ENCODE assay signal across 35 cellular contexts in the genomic region with DNA sequence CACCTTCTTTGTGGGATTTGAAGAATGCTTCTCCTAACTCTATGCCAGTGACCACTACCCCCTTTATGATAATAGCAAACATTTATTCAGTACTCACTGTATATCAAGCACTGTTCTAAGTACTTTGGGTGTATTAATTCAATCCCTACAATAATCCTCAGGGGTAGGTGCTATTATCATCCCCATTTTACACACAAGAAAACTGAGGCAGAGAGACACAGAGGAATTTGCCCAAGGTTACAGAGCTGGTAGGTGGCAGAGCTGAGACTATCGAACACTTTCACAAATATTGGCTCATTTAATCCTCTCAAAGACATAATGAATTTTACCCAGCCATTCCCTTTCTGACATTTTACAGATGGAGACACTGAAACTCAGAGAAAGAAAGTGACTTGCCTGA. TPM values are rescaled to one million over a fixed set of nuclear protein-coding genes. Genes with fewer than 3 reads are reported as not detected.
DNase-seq lines count a peak whose midpoint lies in the region; ATAC-seq, FAIRE-seq and TF ChIP-seq lines count a peak whose summit lies in the region.
"Had no signal": no experiment of that assay in that cellular context is flagged by ENCODE, and none has a peak within 500 bp of the region (broad histone marks: within the 10 kb centered on the region; RNA-seq: fewer than 3 reads in every experiment).

No MANE protein-coding gene starts in this region.

- H3K27ac ChIP-seq in HepG2 (ENCODE audit: extremely low read length, insufficient read depth, low read length) (no peak overlapping the region), right lobe of liver (no peak overlapping the region), GM23338 (ENCODE audit: low read depth) (peak overlapping the region; percentile 26; the same call in 1 of the 2 replicates), K562 (ENCODE audit: extremely low read depth, low read depth, low read length) (no peak overlapping the region)
- H3K27ac ChIP-seq: 22Rv1; A549; BLaER1; BLaER1 treated with 17β-estradiol and CSF1 and Interleukin-3, amounts not matched to agents 10 nM and 100 nM; C4-2B had no signal

- H3K9me3 Mint-ChIP-seq in GM23338, result no peaks in the 10 kb centered on the region
- H3K9me3 Mint-ChIP-seq: CD14-positive monocyte; CD4-positive, alpha-beta memory T cell; CD4-positive, alpha-beta T cell; CD4-positive, CD25-positive, alpha-beta regulatory T cell; CD8-positive, alpha-beta memory T cell; CD8-positive, alpha-beta T cell had no signal

- H3K4me1 ChIP-seq in HepG2 (ENCODE audit: insufficient read depth, low read length) (peaks cover 11% of the 10 kb centered on the region), right lobe of liver (peaks cover 0 to 13% (median 0%) of the 10 kb centered on the region in 4 donors), GM23338 (ENCODE audit: insufficient read depth) (peaks cover 29% of the 10 kb centered on the region; the same call in 1 of the 2 replicates), K562 (replicated peaks in 1 of 2; ENCODE audit: control insufficient read depth in 2 of 2, insufficient read depth in 2 of 2, low read length in 2 of 2) (peaks cover 6 to 11% of the 10 kb centered on the region in 2 experiments; a peak in 3 of 5 replicates)
- H3K4me1 ChIP-seq: A549; BLaER1; BLaER1 treated with 17β-estradiol and CSF1 and Interleukin-3, amounts not matched to agents 10 nM and 100 nM; Caco-2 had no signal

- no peak for DNase-seq in HepG2 (ENCODE audit: low spot score)
- DNase-seq in right lobe of liver, result no peak
- DNase-seq in GM23338 (ENCODE audit: low spot score), result no peak
- no peak for DNase-seq in K562 (ENCODE audit: extremely low read depth in 1 of 4, low spot score in 3 of 4)
- DNase-seq in T-helper 1 cell, result no peak
- no peak for DNase-seq in NCI-H2196 (lab: John Stamatoyannopoulos, UW; ENCODE audit: unreplicated experiment)
- DNase-seq: 8988T; ACHN; AML-193; BE2C; C1 segment of cervical spinal cord; Caco-2; Calu3; CD4-positive, alpha-beta memory T cell; CD4-positive, alpha-beta T cell; CD4-positive, CD25-positive, alpha-beta regulatory T cell; CD8-positive, alpha-beta memory T cell; CD8-positive, alpha-beta T cell; COR-L47; DMS 273 treated with DMSO at 0.1 percent for 48 hours; DMS153; DMS53; DMS79; DMS79 treated with DMSO at 0.1 percent for 48 hours; DND-41; EL had no signal

- H3K4me2 ChIP-seq in HepG2 (ENCODE audit: low read depth, low read length), result no peak overlapping the region
- no peak overlapping the region for H3K4me2 ChIP-seq in GM23338
- no peak overlapping the region for H3K4me2 ChIP-seq in K562 (ENCODE audit: insufficient read depth, low read length)
- H3K4me2 ChIP-seq: A549; BLaER1; BLaER1 treated with 17β-estradiol and CSF1 and Interleukin-3, amounts not matched to agents 10 nM and 100 nM had no signal

- no peaks in the 10 kb centered on the region for H3K9me2 ChIP-seq in GM23338 (ENCODE audit: insufficient read depth)

- ATAC-seq in HepG2, result no peak
- no peak for ATAC-seq in right lobe of liver
- ATAC-seq in GM23338, result no peak
- no peak for ATAC-seq in K562
- ATAC-seq: A549; CD8-positive, alpha-beta T cell had no signal

- no peak overlapping the region for H3K4me3 Mint-ChIP-seq in GM23338
- H3K4me3 Mint-ChIP-seq: B cell; CD14-positive monocyte; CD4-positive, alpha-beta memory T cell; CD4-positive, alpha-beta T cell; CD4-positive, CD25-positive, alpha-beta regulatory T cell; CD8-positive, alpha-beta memory T cell; CD8-positive, alpha-beta T cell had no signal

- H3K9ac ChIP-seq in HepG2 (ENCODE audit: insufficient read depth, low read depth, low read length) (no peak overlapping the region), K562 (ENCODE audit: insufficient read depth in 1 of 2, low read depth in 2 of 2, low read length in 2 of 2) (no peak overlapping the region)
- H3K9ac ChIP-seq: BLaER1; BLaER1 treated with 17β-estradiol and CSF1 and Interleukin-3, amounts not matched to agents 10 nM and 100 nM had no signal

- intact Hi-C loops in HepG2 (cut with micrococcal nuclease; ENCODE audit: unreplicated experiment), result no loop called here
- intact Hi-C loops in right lobe of liver (cut with DNase I), result no loop called here
- intact Hi-C loops in K562 (cut with micrococcal nuclease), result no loop called here

- no peak overlapping the region for H3K4me3 ChIP-seq in HepG2 (replicated peaks in 1 of 3; ENCODE audit: insufficient read depth in 1 of 3, low read depth in 2 of 3, low read length in 3 of 3)
- no peak overlapping the region for H3K4me3 ChIP-seq in right lobe of liver
- H3K4me3 ChIP-seq in GM23338, result no peak overlapping the region
- no peak overlapping the region for H3K4me3 ChIP-seq in K562
- H3K4me3 ChIP-seq: A549; BLaER1; BLaER1 treated with 17β-estradiol and CSF1 and Interleukin-3, amounts not matched to agents 10 nM and 100 nM had no signal

- no peaks in the 10 kb centered on the region for H4K20me1 ChIP-seq in HepG2 (ENCODE audit: insufficient read depth, low read length)
- no peaks in the 10 kb centered on the region for H4K20me1 ChIP-seq in GM23338 (replicated peaks; ENCODE audit: insufficient read depth)
- no peaks in the 10 kb centered on the region for H4K20me1 ChIP-seq in K562 (replicated peaks; ENCODE audit: control insufficient read depth, insufficient read depth, low read length)
- H4K20me1 ChIP-seq: BLaER1; BLaER1 treated with 17β-estradiol and CSF1 and Interleukin-3, amounts not matched to agents 10 nM and 100 nM had no signal

- no peaks in the 10 kb centered on the region for H3K9me1 ChIP-seq in K562 (ENCODE audit: control insufficient read depth, insufficient read depth, low read length)

- CTCF ChIA-PET in HepG2 (lab: Yijun Ruan, JAX; ENCODE audit: low intra/inter-chr PET ratio, low total read pairs) (no interaction called here), K562 (lab: Yijun Ruan, JAX; ENCODE audit: low intra/inter-chr PET ratio) (no interaction called here)

- H3K27me3 Mint-ChIP-seq in GM23338 (ENCODE audit: insufficient read depth, low read depth, poor library complexity), result peaks cover 5% of the 10 kb centered on the region
- H3K27me3 Mint-ChIP-seq: B cell; CD4-positive, alpha-beta memory T cell; CD4-positive, alpha-beta T cell; CD4-positive, CD25-positive, alpha-beta regulatory T cell had no signal

- TF ChIP-seq EP300 in HepG2 (IDR thresholded peaks at IDR 0.05; ENCODE audit: low read depth in 2 of 2, low read length in 2 of 2), result no peak
- no peak for TF ChIP-seq EP300 in HepG2 (CRISPR knock-in tag; IDR thresholded peaks at IDR 0.05; ENCODE audit: borderline replicate concordance)
- no peak for TF ChIP-seq EP300 in K562 (IDR thresholded peaks at IDR 0.05; ENCODE audit: low read length)

- WGBS in HepG2 (ENCODE audit: low lambda C conversion rate), result 85% methylated on average over 1 of the region's 1 CpG
- WGBS in right lobe of liver (ENCODE audit: insufficient coverage, low coverage, low lambda C conversion rate, missing lambda C conversion rate), result 83% methylated on average over 1 of the region's 1 CpG
- WGBS in K562 (ENCODE audit: insufficient coverage, low coverage, missing lambda C conversion rate), result 64% methylated on average over 1 of the region's 1 CpG

- TF ChIP-seq POLR2A in HepG2 (IDR thresholded peaks at IDR 0.05; ENCODE audit: insufficient read depth in 1 of 2, low read depth in 2 of 2, low read length in 2 of 2) (no peak), right lobe of liver (IDR thresholded peaks at IDR 0.05) (no peak), K562 (conservative IDR thresholded peaks at IDR 0.05) (no peak)

- H3K79me2 ChIP-seq in HepG2 (ENCODE audit: insufficient read depth, low read length), result no peaks in the 10 kb centered on the region
- H3K79me2 ChIP-seq in GM23338 (replicated peaks; ENCODE audit: insufficient read depth), result peaks cover 7% of the 10 kb centered on the region
- H3K79me2 ChIP-seq in K562 (ENCODE audit: control insufficient read depth, insufficient read depth, low read length), result no peaks in the 10 kb centered on the region

- H3K36me3 Mint-ChIP-seq in GM23338 (ENCODE audit: low read depth), result no peaks in the 10 kb centered on the region
- H3K36me3 Mint-ChIP-seq: CD14-positive monocyte; CD4-positive, alpha-beta memory T cell; CD4-positive, CD25-positive, alpha-beta regulatory T cell; CD8-positive, alpha-beta T cell had no signal

- POLR2A ChIA-PET in HepG2 (lab: Yijun Ruan, JAX) (no interaction called here), K562 (lab: Yijun Ruan, JAX) (interaction anchor here (2.0 kb wide), 1 partner anchor 8 kb away, joined by 7 read pairs; no protein-coding TSS in a partner anchor)

- H3K27me3 ChIP-seq in HepG2 (ENCODE audit: control insufficient read depth in 1 of 2, insufficient read depth in 2 of 2, low read length in 2 of 2) (no peaks in the 10 kb centered on the region), right lobe of liver (no peaks in the 10 kb centered on the region), GM23338 (ENCODE audit: insufficient read depth) (no peaks in the 10 kb centered on the region), K562 (ENCODE audit: control insufficient read depth in 2 of 2, insufficient read depth in 2 of 2, low read length in 2 of 2) (no peaks in the 10 kb centered on the region)
- H3K27me3 ChIP-seq: BE2C; BLaER1; BLaER1 treated with 17β-estradiol and CSF1 and Interleukin-3, amounts not matched to agents 10 nM and 100 nM had no signal

- TF ChIP-seq CTCF in HepG2 (CRISPR knock-in tag; IDR thresholded peaks at IDR 0.05) (no peak), right lobe of liver (IDR thresholded peaks at IDR 0.05) (no peak), GM23338 (conservative IDR thresholded peaks at IDR 0.05; ENCODE audit: low read depth in 2 of 2) (no peak), K562 (IDR thresholded peaks at IDR 0.05 in 2 of 3, conservative IDR thresholded peaks at IDR 0.05 in 1 of 3; ENCODE audit: insufficient read depth in 2 of 3, low read depth in 1 of 3, low read length in 3 of 3) (no peak)

- in situ Hi-C loops in HepG2 (cut with HindIII; ENCODE audit: extremely low pct_ligation_motif_present, low pct_unique_long_range_greater_than_20kb), result no loop called here
- in situ Hi-C loops in K562 (cut with MboI), result no loop called here

- no peak overlapping the region for H2AFZ ChIP-seq in HepG2 (ENCODE audit: low read length)
- H2AFZ ChIP-seq in GM23338, result no peak overlapping the region
- H2AFZ ChIP-seq in K562 (ENCODE audit: low read depth, low read length), result no peak overlapping the region

- peaks cover 36% of the 10 kb centered on the region for H3K4me1 Mint-ChIP-seq in GM23338
- H3K4me1 Mint-ChIP-seq: B cell; CD14-positive monocyte; CD4-positive, alpha-beta memory T cell; CD8-positive, alpha-beta memory T cell had no signal

- TF ChIP-seq RAD21 in HepG2 (CRISPR knock-in tag; IDR thresholded peaks at IDR 0.05), result no peak
- TF ChIP-seq RAD21 in K562 (CRISPR knock-in tag; conservative IDR thresholded peaks at IDR 0.05 in 1 of 2, IDR thresholded peaks at IDR 0.05 in 1 of 2), result no peak

- BruUV-seq in HepG2 (replicated peaks; lab: Mats Ljungman, UMichigan) (no TSS peak), K562 (replicated peaks; lab: Mats Ljungman, UMichigan) (no TSS peak)

- no peak for FAIRE-seq in HepG2 (lab: Jason Lieb, UNC)
- FAIRE-seq in K562 (lab: Jason Lieb, UNC), result no peak
- FAIRE-seq: A204.1, A549, D721Med had no signal

- peak overlapping the region; percentile 6; the same call in 1 of the 2 replicates for H3K27ac Mint-ChIP-seq in GM23338
- H3K27ac Mint-ChIP-seq: B cell; CD14-positive monocyte; CD4-positive, alpha-beta memory T cell; CD4-positive, alpha-beta T cell; CD4-positive, CD25-positive, alpha-beta regulatory T cell; CD8-positive, alpha-beta T cell had no signal

- H3K9me3 ChIP-seq in HepG2 (ENCODE audit: low read length), result no peaks in the 10 kb centered on the region
- H3K9me3 ChIP-seq in right lobe of liver, result no peaks in the 10 kb centered on the region
- no peaks in the 10 kb centered on the region for H3K9me3 ChIP-seq in K562 (replicated peaks; ENCODE audit: control insufficient read depth, insufficient read depth, low read depth, low read length)
- H3K9me3 ChIP-seq: A549; BE2C; BLaER1; BLaER1 treated with 17β-estradiol and CSF1 and Interleukin-3, amounts not matched to agents 10 nM and 100 nM; Caco-2 had no signal

- no peaks in the 10 kb centered on the region for H3K36me3 ChIP-seq in HepG2 (replicated peaks in 1 of 2; ENCODE audit: control insufficient read depth in 1 of 2, insufficient read depth in 2 of 2, low read length in 2 of 2)
- H3K36me3 ChIP-seq in right lobe of liver, result no peaks in the 10 kb centered on the region
- H3K36me3 ChIP-seq in GM23338 (ENCODE audit: insufficient read depth), result no peaks in the 10 kb centered on the region
- no peaks in the 10 kb centered on the region; the same call in 2 of the 3 replicates for H3K36me3 ChIP-seq in K562 (ENCODE audit: control insufficient read depth, insufficient read depth, low read length)
- H3K36me3 ChIP-seq: BE2C; BLaER1; BLaER1 treated with 17β-estradiol and CSF1 and Interleukin-3, amounts not matched to agents 10 nM and 100 nM had no signal

- no peaks in the 10 kb centered on the region for H3F3A ChIP-seq in GM23338 (replicated peaks; ENCODE audit: low read depth)

RNA-seq across cellular contexts. Expression of a gene that starts 9.8 kb away (rescaled TPM):
- total RNA-seq in HepG2 (2016; rRNA removed; fragmentation: Illumina TruSeq; extraction: Trizol) (61.4 and 68.5 TPM in 2 replicates), right lobe of liver (10 to 100 TPM; 58.2 to 85.7 (median 73.0) TPM), K562 (2014; rRNA removed) (80.4 and 108 TPM in 2 replicates), K562 (2014; rRNA removed; fragmentation: Illumina TruSeq; extraction: Trizol) (103 and 123 TPM in 2 replicates), K562 (2015; rRNA removed; fragmentation: Illumina TruSeq; extraction: Trizol) (92.0 and 99.1 TPM in 2 replicates), K562 (2021) (267 and 300 TPM in 2 replicates)
- total RNA-seq in HepG2 (2016; cell fraction: cytosol; rRNA removed; fragmentation: Illumina TruSeq; extraction: Trizol; ENCODE audit: low read depth), result 8.7 and 8.9 TPM in 2 replicates
- 57.6 and 62.0 TPM in 2 replicates for total RNA-seq in HepG2 (2016; cell fraction: insoluble cytoplasmic fraction; rRNA removed; fragmentation: Illumina TruSeq; extraction: Trizol)
- 36.8 and 41.2 TPM in 2 replicates for total RNA-seq in HepG2 (2016; cell fraction: membrane; rRNA removed; fragmentation: Illumina TruSeq; extraction: Trizol)
- total RNA-seq in HepG2 (2016; cell fraction: nucleus; rRNA removed; fragmentation: Illumina TruSeq; extraction: Trizol), result 72.6 and 80.1 TPM in 2 replicates
- polyA plus RNA-seq in HepG2 (2011; rRNA removed) (45.2 and 52.0 TPM in 2 replicates), GM23338 (2016; fragmentation: Nextera tagmentation; extraction: Ambion mirVana) (133 and 153 TPM in 2 replicates), K562 (2011; rRNA removed) (74.2 and 82.6 TPM in 2 replicates), K562 (2014; fragmentation: Illumina TruSeq; extraction: Trizol) (184 and 201 TPM in 2 replicates), K562 (2014; fragmentation: Nextera tagmentation; extraction: Ambion mirVana) (10 to 100 TPM; 22.6 to 54.7 TPM), K562 (2014; rRNA removed) (113 and 114 TPM in 2 replicates)
- polyA plus RNA-seq in HepG2 (2011; cell fraction: cytosol; rRNA removed), result 29.4 and 31.7 TPM in 2 replicates
- 74.2 and 76.9 TPM in 2 replicates for polyA plus RNA-seq in HepG2 (2011; cell fraction: nucleus; rRNA removed)
- 59.4 and 62.0 TPM in 2 replicates for polyA plus RNA-seq in HepG2 (2012)
- 4.0 and 4.5 TPM in 2 replicates for polyA plus RNA-seq in HepG2 (2016; cell fraction: cytosol; fragmentation: Illumina TruSeq; extraction: Trizol; ENCODE audit: low read depth)
- polyA plus RNA-seq in HepG2 (2016; cell fraction: insoluble cytoplasmic fraction; fragmentation: Illumina TruSeq; extraction: Trizol; ENCODE audit: low read depth), result 69.6 and 92.6 TPM in 2 replicates
- polyA plus RNA-seq in HepG2 (2016; cell fraction: membrane; fragmentation: Illumina TruSeq; extraction: Trizol; ENCODE audit: low read depth), result 15.3 and 19.6 TPM in 2 replicates
- 143 and 158 TPM in 2 replicates for polyA plus RNA-seq in HepG2 (2016; cell fraction: nucleus; fragmentation: Illumina TruSeq; extraction: Trizol; ENCODE audit: insufficient read depth, low read depth)
- 72.7 and 144 TPM in 2 replicates for polyA minus RNA-seq in HepG2 (2011; rRNA and poly(A)+ RNA removed; ENCODE audit: low replicate concordance)
- 40.8 and 53.5 TPM in 2 replicates for polyA minus RNA-seq in HepG2 (2011; cell fraction: cytosol; rRNA and poly(A)+ RNA removed)
- polyA minus RNA-seq in HepG2 (2011; cell fraction: nucleus; rRNA and poly(A)+ RNA removed), result 66.0 and 100 TPM in 2 replicates
- 267 and 302 TPM in 2 replicates for total RNA-seq in GM23338 (2014; rRNA removed; shearing (Covaris generic))
- total RNA-seq in K562 (2011; cell fraction: chromatin; rRNA removed; ENCODE audit: low replicate concordance), result 329 and 371 TPM in 2 replicates
- 172 and 190 TPM in 2 replicates for total RNA-seq in K562 (2011; cell fraction: nucleolus; rRNA removed)
- 207 and 246 TPM in 2 replicates for total RNA-seq in K562 (2011; cell fraction: nucleoplasm; rRNA removed)
- polyA plus RNA-seq in K562 (2011; cell fraction: cytosol; rRNA removed), result 50.4 and 50.8 TPM in 2 replicates
- 249 and 279 TPM in 2 replicates for polyA plus RNA-seq in K562 (2011; cell fraction: nucleus; rRNA removed)
- polyA plus RNA-seq in K562 (2012), result 72.9 and 116 TPM in 2 replicates
- polyA minus RNA-seq in K562 (2011; rRNA and poly(A)+ RNA removed), result 95.4 and 99.1 TPM in 2 replicates
- polyA minus RNA-seq in K562 (2011; cell fraction: cytosol; rRNA and poly(A)+ RNA removed), result 92.4 and 104 TPM in 2 replicates
- 77.0 and 118 TPM in 2 replicates for polyA minus RNA-seq in K562 (2011; cell fraction: nucleus; rRNA and poly(A)+ RNA removed)
